18 cellular contexts compared by ENCODE assay signal in the genomic region with DNA sequence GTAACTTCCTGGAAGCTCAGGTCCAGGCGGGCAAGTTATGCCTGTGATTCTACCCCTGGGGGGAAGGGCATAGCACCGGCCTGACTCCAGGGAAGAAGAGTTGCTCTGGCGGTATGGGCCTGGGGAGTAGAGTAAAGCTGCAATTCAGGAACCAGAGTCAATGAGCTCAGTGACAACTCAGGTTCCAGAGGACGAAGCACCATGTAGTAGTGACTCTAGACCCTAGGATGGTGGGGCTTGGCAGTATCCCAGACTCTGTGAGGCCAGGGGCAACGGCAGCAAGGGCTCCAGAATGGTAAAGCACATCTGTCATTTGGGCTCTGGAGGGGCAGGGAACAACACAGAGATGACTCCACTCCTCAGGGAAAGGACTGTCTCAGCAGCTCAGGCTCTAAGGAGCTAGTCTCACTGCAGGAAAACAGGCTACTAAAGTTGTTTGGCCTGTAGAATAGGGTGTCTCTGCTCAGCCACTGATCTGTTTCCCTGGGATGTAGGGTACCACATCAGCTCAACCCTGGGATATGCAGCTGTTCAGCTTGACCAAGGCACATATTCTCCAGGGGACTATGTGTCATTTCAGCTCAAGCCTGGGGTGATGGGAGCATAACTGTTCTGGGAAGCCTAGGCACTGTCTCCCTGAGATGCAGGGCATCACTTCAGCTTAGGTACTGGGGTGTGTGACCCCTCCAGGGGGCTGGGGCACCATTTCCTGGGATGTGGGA. TPM values are rescaled to one million over a fixed set of nuclear protein-coding genes. Genes with fewer than 3 reads are reported as not detected.
A peak's percentile ranks its signal among the peaks of the same experiment; 100 is the strongest.
DNase-seq lines count a peak whose midpoint lies in the region; ATAC-seq, FAIRE-seq and TF ChIP-seq lines count a peak whose summit lies in the region.
"Had no signal": no experiment of that assay in that cellular context is flagged by ENCODE, and none has a peak within 500 bp of the region (broad histone marks: within the 10 kb centered on the region; RNA-seq: fewer than 3 reads in every experiment).

No MANE protein-coding gene starts in this region.

- H3K9me3 ChIP-seq in SJCRH30 (replicated peaks) (peaks cover 16% of the 10 kb centered on the region), heart left ventricle (peaks cover 0 to 34% (median 16%) of the 10 kb centered on the region in 12 donors)
- H3K9me3 ChIP-seq: testis had no signal

- H3K4me1 ChIP-seq in SJCRH30, result peaks cover 10% of the 10 kb centered on the region
- H3K4me1 ChIP-seq in heart left ventricle, result peaks cover 0 to 5% (median 0%) of the 10 kb centered on the region in 12 donors
- H3K4me1 ChIP-seq: testis, vagina had no signal

- H3K27me3 ChIP-seq in SJCRH30 (no peaks in the 10 kb centered on the region), heart left ventricle (no peaks in the 10 kb centered on the region)
- H3K27me3 ChIP-seq: cardiac muscle cell, esophagus muscularis mucosa, testis, vagina had no signal

- DNase-seq in GM12892 (ENCODE audit: insufficient read length), result no peak
- DNase-seq in SJCRH30, result peak; percentile 73 to 86
- DNase-seq in heart left ventricle, result no peak
- DNase-seq in sciatic nerve (ENCODE audit: low spot score), result peak; percentile 19
- DNase-seq in putamen (ENCODE audit: low spot score), result no peak
- DNase-seq in NCI-H526 (lab: John Stamatoyannopoulos, UW), result no peak
- DNase-seq in NCI-H345 treated with DMSO at 0.1 percent for 48 hours (lab: John Stamatoyannopoulos, UW; ENCODE audit: unreplicated experiment), result no peak
- no peak for DNase-seq in SW480 (ENCODE audit: low spot score)
- DNase-seq: cortex of kidney, NCI-H1930 had no signal

- TF ChIP-seq POLR2A in GM12892 (IDR thresholded peaks at IDR 0.05; ENCODE audit: low read depth, low read length), result no peak
- no peak for TF ChIP-seq POLR2A in heart left ventricle (IDR thresholded peaks at IDR 0.05)

- FAIRE-seq in GM12892 (lab: Jason Lieb, UNC), result peak; percentile 51
- FAIRE-seq: astrocyte, small intestine had no signal

- WGBS in heart left ventricle, 4 donors, result 70 to 90% (median 83%) methylated on average over 5 of the region's 5 CpGs

- no peak for TF ChIP-seq CTCF in heart left ventricle (IDR thresholded peaks at IDR 0.05)

- H3K4me3 ChIP-seq in SJCRH30, result no peak overlapping the region
- H3K4me3 ChIP-seq in heart left ventricle, result no peak overlapping the region
- H3K4me3 ChIP-seq: cardiac muscle cell, esophagus muscularis mucosa, GM23248, testis, vagina had no signal

- H3K27ac ChIP-seq in SJCRH30 (peak overlapping the region; percentile 72), heart left ventricle (peak overlapping the region in 1 of 12 donors; percentile 20)
- H3K27ac ChIP-seq: cardiac muscle cell, GM23248, KMS-11, testis, vagina had no signal

- no peaks in the 10 kb centered on the region for H3K36me3 ChIP-seq in SJCRH30
- no peaks in the 10 kb centered on the region for H3K36me3 ChIP-seq in heart left ventricle
- H3K36me3 ChIP-seq: cardiac muscle cell, esophagus muscularis mucosa, vagina had no signal

- intact Hi-C loops in heart left ventricle (cut with DNase I) (loop anchor here in 1 of 10 donors (2.0 kb wide), 1 partner anchor 32 kb away; no protein-coding TSS in a partner anchor), sciatic nerve (cut with DNase I) (no loop called here)

- ATAC-seq in heart left ventricle, result peak in 3 of 4 donors; percentile 23 to 49 (median 47)
- ATAC-seq in sciatic nerve, result peak; percentile 25

RNA-seq across cellular contexts. Expression of a gene that starts 36.2 kb away (rescaled TPM):
- polyA plus RNA-seq in GM12892 (2012; ENCODE audit: missing spikeins), result 9.5 TPM
- total RNA-seq in SJCRH30 (2014; rRNA removed; shearing (Covaris generic)), result 138 and 146 TPM in 2 replicates
- total RNA-seq in heart left ventricle (100 to 1,000 TPM; 105 to 429 (median 169) TPM), sciatic nerve (236 TPM)
- polyA plus RNA-seq in heart left ventricle, result 100 to 1,000 TPM; 136 to 238 TPM

Comparison
In these comparisons a context has a peak if more than half of its experiments do, and no peak if none do; other contexts are left out.
1. DNase-seq: peak in SJCRH30 (2 of 2) and sciatic nerve (single experiment); none in GM12892 (single experiment), heart left ventricle (0 of 5), putamen (single experiment), NCI-H526 (0 of 2), NCI-H345 treated with DMSO at 0.1 percent for 48 hours (single experiment) and SW480 (single experiment).